Comparison of ENCODE assay signal across 8 cellular contexts in the genomic region with DNA sequence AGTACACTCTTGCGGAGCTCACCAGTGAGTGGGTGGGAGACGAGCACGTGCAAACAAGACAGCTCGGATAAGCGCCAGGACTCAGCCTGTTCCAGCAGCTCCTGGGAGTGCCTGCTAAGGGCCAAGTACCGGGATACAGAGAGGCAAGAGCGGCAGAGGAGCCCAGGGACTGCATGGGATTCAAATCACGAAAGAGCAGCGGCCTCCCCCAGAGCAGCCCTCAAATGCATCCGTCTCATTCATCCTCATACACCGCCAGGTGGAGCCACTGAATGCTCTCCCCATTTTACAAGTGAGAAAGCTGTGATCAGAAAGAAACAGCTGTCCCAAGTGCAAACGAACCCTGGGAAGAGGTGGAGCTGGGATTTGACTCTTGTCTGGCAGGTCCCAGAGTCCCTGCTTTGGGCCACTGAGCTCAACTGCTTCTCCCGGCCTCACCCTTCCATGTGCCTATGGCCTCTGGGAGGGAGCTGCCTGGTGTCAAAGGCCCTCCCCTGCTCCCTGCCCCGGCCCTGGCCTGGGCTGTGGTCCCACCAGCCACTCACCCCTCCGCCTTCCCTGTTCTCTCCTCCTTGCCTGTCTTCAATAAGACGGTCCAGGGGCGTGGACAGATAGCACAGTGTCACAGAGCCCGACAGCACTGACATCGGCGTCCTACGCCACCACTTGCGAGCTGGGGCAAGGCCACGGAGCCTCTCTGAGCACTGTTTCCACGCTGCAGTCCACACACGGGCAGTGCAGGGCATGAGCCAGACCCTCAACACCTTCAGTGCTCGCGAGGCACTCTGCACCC.
DNase-seq lines count a peak whose midpoint lies in the region; ATAC-seq and TF ChIP-seq lines count a peak whose summit lies in the region.

No MANE protein-coding gene starts in this region.

- DNase-seq in HAP-1 (ENCODE audit: low spot score in 2 of 2) (peak; percentile 66 to 83), NCI-H774 (lab: John Stamatoyannopoulos, UW) (peak; percentile 16), activated T-cell treated with anti-CD3 and anti-CD28 coated beads for 1 hour (ENCODE audit: low read depth) (peak; percentile 44), myocyte (ENCODE audit: low read depth) (peak; percentile 94), upper lobe of right lung (peak; percentile 76)

- TF ChIP-seq CTCF in C4-2B (conservative IDR thresholded peaks at IDR 0.05) (peak; percentile 79), upper lobe of right lung (IDR thresholded peaks at IDR 0.05) (peak; percentile 65)

- H3K27me3 ChIP-seq in HAP-1 (ENCODE audit: low read depth) (no peaks in the 10 kb centered on the region), upper lobe of right lung (no peaks in the 10 kb centered on the region)

- intact Hi-C loops in upper lobe of right lung (cut with DNase I): no loop called here

- in situ Hi-C loops in HAP-1 (cut with MboI; ENCODE audit: low sequenced_read_pairs): no loop called here

- H3K4me3 ChIP-seq in HAP-1: no peak overlapping the region
- no peak overlapping the region for H3K4me3 ChIP-seq in upper lobe of right lung

- H3K27ac ChIP-seq in C4-2B: peak overlapping the region; percentile 12; the same call in 1 of the 2 replicates
- H3K27ac ChIP-seq in upper lobe of right lung: peak overlapping the region; percentile 66

- peak; percentile 61 for ATAC-seq in esophagus mucosa
- ATAC-seq in upper lobe of right lung: peak; percentile 67
- no peak for ATAC-seq in HG03108 (IDR thresholded peaks at IDR 0.05; ENCODE audit: unreplicated experiment)

- no peaks in the 10 kb centered on the region for H3K36me3 ChIP-seq in HAP-1 (replicated peaks)
- no peaks in the 10 kb centered on the region for H3K36me3 ChIP-seq in upper lobe of right lung

- no peaks in the 10 kb centered on the region; the same call in 1 of the 2 replicates for H3K4me1 ChIP-seq in HAP-1
- H3K4me1 ChIP-seq in upper lobe of right lung: peaks cover 18% of the 10 kb centered on the region

- H3K9me3 ChIP-seq in HAP-1 (no peaks in the 10 kb centered on the region), upper lobe of right lung (no peaks in the 10 kb centered on the region)

Comparison
In these comparisons a context has a peak if more than half of its experiments do, and no peak if none do; other contexts are left out.
1. DNase-seq: peak in every context shown above with its lines; median percentile 94 in myocyte; 76 in upper lobe of right lung; 74 in HAP-1; 44 in activated T-cell treated with anti-CD3 and anti-CD28 coated beads for 1 hour; 16 in NCI-H774.